ENCODE assay signal across 9 cellular contexts in genomic region chr11:6321356-6321755, GRCh38. TPM values are rescaled to one million over a fixed set of nuclear protein-coding genes. Genes with fewer than 3 reads are reported as not detected.
DNase-seq lines count a peak whose midpoint lies in the region; ATAC-seq and TF ChIP-seq lines count a peak whose summit lies in the region.
"Had no signal": no experiment of that assay in that cellular context is flagged by ENCODE, and none has a peak within 500 bp of the region (broad histone marks: within the 10 kb centered on the region; RNA-seq: fewer than 3 reads in every experiment).

No MANE protein-coding gene starts in this region.

- peak overlapping the region; percentile 71 for H3K4me3 Mint-ChIP-seq in activated CD8-positive, alpha-beta memory T cell treated with anti-CD3 and anti-CD28 coated beads, Interleukin-2, amount 10 ng/mL, durations not matched to agents 7 days and 5 days
- peak overlapping the region; percentile 77 for H3K4me3 Mint-ChIP-seq in mesothelial cell of epicardium

- no peak for ATAC-seq in activated CD8-positive, alpha-beta memory T cell treated with anti-CD3 and anti-CD28 coated beads, Interleukin-2, amount 10 ng/mL, durations not matched to agents 7 days and 5 days
- no peak for ATAC-seq in GM21360 (IDR thresholded peaks at IDR 0.05; ENCODE audit: unreplicated experiment)

- intact Hi-C loops in mammary epithelial cell (cut with micrococcal nuclease) (no loop called here), transverse colon (cut with DNase I; ENCODE audit: low total_unique reads) (no loop called here)

- in situ Hi-C loops in mammary epithelial cell (cut with MboI; ENCODE audit: low sequenced_read_pairs in 2 of 2) (no loop called here), transverse colon (cut with MboI; ENCODE audit: low pct_ligation_motif_present in 1 of 4, low pct_unique_long_range_greater_than_20kb in 1 of 4, low sequenced_read_pairs in 3 of 4) (loop anchor here in 1 of 4 donors (25.0 kb wide), 1 partner anchor 284 kb away; the partner anchor contains the start of gene OR56A1)

- no peak for DNase-seq in activated CD8-positive, alpha-beta memory T cell treated with anti-CD3 and anti-CD28 coated beads, Interleukin-2, amount 10 ng/mL, durations not matched to agents 7 days and 5 days
- no peak for DNase-seq in activated CD8-positive, alpha-beta memory T cell treated with anti-CD3 and anti-CD28 coated beads, Interleukin-2, amount 50 U/mL, for 4 hours
- DNase-seq in mammary epithelial cell (no peak), mesothelial cell of epicardium (ENCODE audit: low spot score in 2 of 2, unreplicated experiment in 2 of 2) (no peak), transverse colon (no peak), mucosa of gallbladder (ENCODE audit: low spot score) (no peak)
- DNase-seq in NK-92 treated with Interleukin-12 subunit alpha and Interleukin-12 subunit beta, amount 100 ng/mL, for 24 hours (lab: John Stamatoyannopoulos, UW): no peak
- DNase-seq: nucleus accumbens had no signal

- H3K36me3 ChIP-seq in mammary epithelial cell (ENCODE audit: insufficient read depth, low read length) (peaks cover 3% of the 10 kb centered on the region), transverse colon (no peaks in the 10 kb centered on the region)

- peaks cover 29% of the 10 kb centered on the region for H3K27me3 Mint-ChIP-seq in activated CD8-positive, alpha-beta memory T cell treated with anti-CD3 and anti-CD28 coated beads, Interleukin-2, amount 10 ng/mL, durations not matched to agents 7 days and 5 days
- peaks cover 21% of the 10 kb centered on the region for H3K27me3 Mint-ChIP-seq in mesothelial cell of epicardium (ENCODE audit: low read depth)

- H3K4me1 ChIP-seq in mammary epithelial cell (ENCODE audit: insufficient read depth, low read length): peaks cover 41% of the 10 kb centered on the region
- peaks cover 5 to 36% (median 26%) of the 10 kb centered on the region in 4 donors for H3K4me1 ChIP-seq in transverse colon

- TSS peak; percentile 11 for BruUV-seq in mammary epithelial cell (replicated peaks; lab: Mats Ljungman, UMichigan)

- H3K4me3 ChIP-seq in mammary epithelial cell (replicated peaks in 1 of 3; ENCODE audit: insufficient read depth in 1 of 3, low read depth in 2 of 3, low read length in 3 of 3): peak overlapping the region in 2 of 3 experiments; percentile 13 to 74
- H3K4me3 ChIP-seq in transverse colon: peak overlapping the region in 3 of 4 donors; percentile 37 to 59 (median 49)

- H4K20me1 ChIP-seq in mammary epithelial cell (ENCODE audit: insufficient read depth, low read length): no peaks in the 10 kb centered on the region

- dilution Hi-C loops in mammary epithelial cell (cut with HindIII; ENCODE audit: low sequenced_read_pairs): no loop called here

- H3K79me2 ChIP-seq in mammary epithelial cell (ENCODE audit: insufficient read depth, low read length): peaks cover 22% of the 10 kb centered on the region

- no peaks in the 10 kb centered on the region for H3K9me3 Mint-ChIP-seq in activated CD8-positive, alpha-beta memory T cell treated with anti-CD3 and anti-CD28 coated beads, Interleukin-2, amount 10 ng/mL, durations not matched to agents 7 days and 5 days (ENCODE audit: low read depth)
- H3K9me3 Mint-ChIP-seq in mesothelial cell of epicardium: no peaks in the 10 kb centered on the region

- peak overlapping the region; percentile 86 for H3K27ac Mint-ChIP-seq in activated CD8-positive, alpha-beta memory T cell treated with anti-CD3 and anti-CD28 coated beads, Interleukin-2, amount 10 ng/mL, durations not matched to agents 7 days and 5 days
- H3K27ac Mint-ChIP-seq in mesothelial cell of epicardium: peak overlapping the region; percentile 22

- peaks cover 2% of the 10 kb centered on the region for H3K36me3 Mint-ChIP-seq in activated CD8-positive, alpha-beta memory T cell treated with anti-CD3 and anti-CD28 coated beads, Interleukin-2, amount 10 ng/mL, durations not matched to agents 7 days and 5 days
- no peaks in the 10 kb centered on the region for H3K36me3 Mint-ChIP-seq in mesothelial cell of epicardium

- peak overlapping the region; percentile 99 for H3K9ac ChIP-seq in mammary epithelial cell (ENCODE audit: insufficient read depth, low read length)

- peak overlapping the region; percentile 89 for H3K4me2 ChIP-seq in mammary epithelial cell (ENCODE audit: insufficient read depth, low read depth, low read length)

- peaks cover 32% of the 10 kb centered on the region for H3K4me1 Mint-ChIP-seq in activated CD8-positive, alpha-beta memory T cell treated with anti-CD3 and anti-CD28 coated beads, Interleukin-2, amount 10 ng/mL, durations not matched to agents 7 days and 5 days
- peaks cover 27% of the 10 kb centered on the region for H3K4me1 Mint-ChIP-seq in mesothelial cell of epicardium

- H3K27ac ChIP-seq in mammary epithelial cell (ENCODE audit: insufficient read depth, low read depth, low read length) (peak overlapping the region; percentile 95), transverse colon (peak overlapping the region; percentile 90 to 96 (median 95))

- TF ChIP-seq CTCF in mammary epithelial cell (conservative IDR thresholded peaks at IDR 0.05 in 1 of 2, IDR thresholded peaks at IDR 0.05 in 1 of 2; ENCODE audit: extremely low read depth in 1 of 2, insufficient read depth in 1 of 2, low read depth in 1 of 2, low read length in 2 of 2) (no peak), mesothelial cell of epicardium (IDR thresholded peaks at IDR 0.05; ENCODE audit: unreplicated experiment) (no peak), transverse colon (IDR thresholded peaks at IDR 0.05) (no peak)

- no peak for TF ChIP-seq POLR2A in transverse colon (IDR thresholded peaks at IDR 0.05)

- CTCF ChIA-PET in activated CD8-positive, alpha-beta memory T cell treated with anti-CD3 and anti-CD28 coated beads, Interleukin-2, amount 10 ng/mL, durations not matched to agents 7 days and 5 days (lab: Charles Lee): interaction anchor here (0.9 to 3.7 kb wide), 5 partner anchors 14 to 62 kb away, joined by 3 to 25 read pairs (median 3); no protein-coding TSS in a partner anchor
- CTCF ChIA-PET in mammary epithelial cell (lab: Charles Lee; ENCODE audit: low non-redundant PET): no interaction called here

- peak overlapping the region; percentile 52 for H2AFZ ChIP-seq in mammary epithelial cell (ENCODE audit: low read depth, low read length)

- 77% methylated on average over 11 of the region's 12 CpGs for WGBS in mammary epithelial cell (ENCODE audit: low coverage, missing lambda C conversion rate)
- 60 to 75% methylated on average over 2 to 12 of the region's 12 CpGs for WGBS in transverse colon (ENCODE audit: low coverage in 1 of 2), 2 donors

- TF ChIP-seq EP300 in transverse colon (IDR thresholded peaks at IDR 0.05; ENCODE audit: low read depth): no peak

- H3K9me3 ChIP-seq in mammary epithelial cell (replicated peaks; ENCODE audit: insufficient read depth, low read length) (no peaks in the 10 kb centered on the region), transverse colon (no peaks in the 10 kb centered on the region)

- no peaks in the 10 kb centered on the region for H3K27me3 ChIP-seq in mammary epithelial cell (ENCODE audit: insufficient read depth, low read length)
- H3K27me3 ChIP-seq in transverse colon: peaks cover 5% of the 10 kb centered on the region

RNA-seq across cellular contexts. Expression of gene CAVIN3, which starts 1.1 kb away (rescaled TPM):
- total RNA-seq in activated CD8-positive, alpha-beta memory T cell treated with anti-CD3 and anti-CD28 coated beads, Interleukin-2, amount 10 ng/mL, durations not matched to agents 7 days and 5 days: 10 to 100 TPM in 1 of 2 experiments, 1 to 10 TPM in 1; 4.9 to 18.7 TPM
- 100 to 1,000 TPM in 1 of 2 donors, 10 to 100 TPM in 1; 47.7 to 117 TPM for total RNA-seq in mammary epithelial cell
- polyA plus RNA-seq in mammary epithelial cell: 108 TPM
- 4.7 TPM for polyA minus RNA-seq in mammary epithelial cell
- 15.3 to 16.4 TPM (median 16.3 TPM) in 3 replicates for total RNA-seq in mesothelial cell of epicardium
- total RNA-seq in transverse colon: 100 to 1,000 TPM in 1 of 4 donors, 10 to 100 TPM in 2, 1 to 10 TPM in 1; 8.2 to 124 (median 31.0) TPM
- 16.3 TPM for total RNA-seq in mucosa of gallbladder
